Comparison of ENCODE assay signal across 32 cellular contexts in the genomic region with DNA sequence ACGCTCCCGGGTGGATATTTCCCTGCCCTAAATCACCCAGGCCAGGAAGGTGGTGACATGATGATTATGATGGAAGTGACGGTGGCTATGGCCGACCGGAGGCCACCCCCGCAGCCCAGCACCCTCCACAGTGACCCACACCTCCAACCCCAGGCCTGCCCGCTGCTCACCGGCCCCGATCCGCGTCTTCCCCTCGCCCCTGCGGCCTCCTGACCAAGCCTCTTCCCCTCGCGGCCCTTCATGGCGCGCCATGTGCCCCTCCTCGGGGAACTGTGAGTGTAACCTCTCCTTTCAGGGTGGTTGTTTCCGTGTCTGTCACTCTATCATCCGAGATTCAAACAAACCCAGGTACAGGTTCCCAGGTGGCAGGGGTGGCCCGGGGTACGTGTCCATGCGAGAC.
"Had no signal": no experiment of that assay in that cellular context is flagged by ENCODE, and none has a peak within 500 bp of the region (broad histone marks: within the 10 kb centered on the region; RNA-seq: fewer than 3 reads in every experiment).

No MANE protein-coding gene starts in this region.

- H3K36me3 Mint-ChIP-seq: activated CD4-positive, alpha-beta memory T cell treated with anti-CD3 and anti-CD28 coated beads for 36 hours; activated CD8-positive, alpha-beta memory T cell treated with anti-CD3 and anti-CD28 coated beads, Interleukin-2, amount 10 ng/mL, durations not matched to agents 7 days and 5 days; activated naive CD4-positive, alpha-beta T cell treated with anti-CD3 and anti-CD28 coated beads, Interleukin-2, amount 10 ng/mL, durations not matched to agents 7 days and 5 days; activated naive CD4-positive, alpha-beta T cell treated with anti-CD3 and anti-CD28 coated beads, Interleukin-2, amount 50 U/mL, for 72 hours; activated naive CD8-positive, alpha-beta T cell treated with anti-CD3 and anti-CD28 coated beads, Interleukin-2, amount 10 ng/mL, durations not matched to agents 7 days and 5 days; brain; T-cell had no signal

- H3K4me1 Mint-ChIP-seq: activated CD4-positive, alpha-beta T cell treated with anti-CD3 and anti-CD28 coated beads for 36 hours; activated CD4-positive, alpha-beta T cell treated with anti-CD3 and anti-CD28 coated beads, Interleukin-2, amount 10 ng/mL, durations not matched to agents 24 days and 14 days; activated CD8-positive, alpha-beta memory T cell treated with anti-CD3 and anti-CD28 coated beads, Interleukin-2, amount 10 ng/mL, durations not matched to agents 7 days and 5 days; activated naive CD4-positive, alpha-beta T cell treated with anti-CD3 and anti-CD28 coated beads, Interleukin-2, amount 10 ng/mL, durations not matched to agents 7 days and 5 days; activated naive CD8-positive, alpha-beta T cell treated with anti-CD3 and anti-CD28 coated beads, Interleukin-2, amount 10 ng/mL, durations not matched to agents 7 days and 5 days; T-cell; T-helper 17 cell had no signal

- H3K27ac Mint-ChIP-seq: activated CD4-positive, alpha-beta memory T cell treated with anti-CD3 and anti-CD28 coated beads for 36 hours; activated CD4-positive, alpha-beta T cell treated with anti-CD3 and anti-CD28 coated beads for 36 hours; activated CD4-positive, alpha-beta T cell treated with anti-CD3 and anti-CD28 coated beads, Interleukin-2, amount 10 ng/mL, durations not matched to agents 24 days and 14 days; activated CD8-positive, alpha-beta memory T cell treated with anti-CD3 and anti-CD28 coated beads, Interleukin-2, amount 10 ng/mL, durations not matched to agents 7 days and 5 days; activated CD8-positive, alpha-beta T cell treated with anti-CD3 and anti-CD28 coated beads, Interleukin-2, amount 10 ng/mL, durations not matched to agents 7 days and 5 days; activated naive CD4-positive, alpha-beta T cell treated with anti-CD3 and anti-CD28 coated beads, Interleukin-2, amount 10 ng/mL, durations not matched to agents 7 days and 5 days; activated naive CD4-positive, alpha-beta T cell treated with anti-CD3 and anti-CD28 coated beads, Interleukin-2, amount 50 U/mL, for 72 hours; activated naive CD8-positive, alpha-beta T cell treated with anti-CD3 and anti-CD28 coated beads, Interleukin-2, amount 10 ng/mL, durations not matched to agents 7 days and 5 days; activated T-cell treated with anti-CD3 and anti-CD28 coated beads, Interleukin-2, amount 50 U/mL, for 72 hours; brain; T-cell; T-helper 17 cell; T-helper 2 cell treated with Interferon-gamma antibody and Interleukin-4, amounts not matched to agents 5 μg/mL and 100 μg/mL, for 36 hours had no signal

- DNase-seq: activated CD4-positive, alpha-beta memory T cell treated with anti-CD3 and anti-CD28 coated beads for 36 hours; activated CD4-positive, alpha-beta T cell treated with anti-CD3 and anti-CD28 coated beads for 36 hours; activated CD4-positive, alpha-beta T cell treated with anti-CD3 and anti-CD28 coated beads, Interleukin-2, amount 10 ng/mL, durations not matched to agents 24 days and 14 days; activated CD4-positive, CD25-positive, alpha-beta regulatory T cell; activated CD4-positive, CD25-positive, alpha-beta regulatory T cell treated with anti-CD3 and anti-CD28 coated beads, Interleukin-2, amount 50 U/mL, for 72 hours; activated CD8-positive, alpha-beta memory T cell treated with anti-CD3 and anti-CD28 coated beads, Interleukin-2, amount 10 ng/mL, durations not matched to agents 7 days and 5 days; activated CD8-positive, alpha-beta memory T cell treated with anti-CD3 and anti-CD28 coated beads, Interleukin-2, amount 50 U/mL, for 4 hours; activated CD8-positive, alpha-beta T cell treated with anti-CD3 and anti-CD28 coated beads, Interleukin-2, amount 10 ng/mL, durations not matched to agents 7 days and 5 days; activated gamma-delta T cell; activated naive CD4-positive, alpha-beta T cell; activated naive CD4-positive, alpha-beta T cell treated with anti-CD3 and anti-CD28 coated beads, Interleukin-2, amount 10 ng/mL, durations not matched to agents 7 days and 5 days; activated naive CD8-positive, alpha-beta T cell treated with anti-CD3 and anti-CD28 coated beads, Interleukin-2, amount 10 ng/mL, durations not matched to agents 7 days and 5 days; activated T-cell treated with anti-CD3 and anti-CD28 coated beads, Interleukin-2, amount 50 U/mL, for 1 hour; activated T-cell treated with anti-CD3 and anti-CD28 coated beads, Interleukin-2, amount 50 U/mL, for 72 hours; central memory CD4-positive, alpha-beta T cell; cerebellar nuclear complex; colonic mucosa; effector CD8-positive, alpha-beta T cell; esophagus squamous epithelium; foreskin melanocyte; head of caudate nucleus; T-cell; T-helper 17 cell; T1000 had no signal

- H3K4me3 Mint-ChIP-seq: activated CD4-positive, alpha-beta memory T cell treated with anti-CD3 and anti-CD28 coated beads for 36 hours; activated CD4-positive, alpha-beta T cell treated with anti-CD3 and anti-CD28 coated beads for 36 hours; activated CD4-positive, alpha-beta T cell treated with anti-CD3 and anti-CD28 coated beads, Interleukin-2, amount 10 ng/mL, durations not matched to agents 24 days and 14 days; activated CD8-positive, alpha-beta memory T cell treated with anti-CD3 and anti-CD28 coated beads, Interleukin-2, amount 10 ng/mL, durations not matched to agents 7 days and 5 days; activated CD8-positive, alpha-beta T cell treated with anti-CD3 and anti-CD28 coated beads, Interleukin-2, amount 10 ng/mL, durations not matched to agents 7 days and 5 days; activated naive CD4-positive, alpha-beta T cell treated with anti-CD3 and anti-CD28 coated beads, Interleukin-2, amount 10 ng/mL, durations not matched to agents 7 days and 5 days; activated naive CD8-positive, alpha-beta T cell treated with anti-CD3 and anti-CD28 coated beads, Interleukin-2, amount 10 ng/mL, durations not matched to agents 7 days and 5 days; activated T-cell treated with anti-CD3 and anti-CD28 coated beads, Interleukin-2, amount 50 U/mL, for 72 hours; brain; T-cell; T-helper 17 cell; T-helper 2 cell treated with Interferon-gamma antibody and Interleukin-4, amounts not matched to agents 5 μg/mL and 100 μg/mL, for 36 hours had no signal

- H3K27ac ChIP-seq: ascending aorta, breast epithelium, cardiac muscle cell, colonic mucosa, epithelial cell of prostate, esophagus squamous epithelium, gastroesophageal sphincter had no signal

- H3K9me3 ChIP-seq: ascending aorta, colonic mucosa, esophagus squamous epithelium had no signal

- H3K9me3 Mint-ChIP-seq: activated CD4-positive, alpha-beta memory T cell treated with anti-CD3 and anti-CD28 coated beads for 36 hours; activated CD4-positive, alpha-beta T cell treated with anti-CD3 and anti-CD28 coated beads, Interleukin-2, amount 10 ng/mL, durations not matched to agents 24 days and 14 days; activated naive CD4-positive, alpha-beta T cell treated with anti-CD3 and anti-CD28 coated beads, Interleukin-2, amount 10 ng/mL, durations not matched to agents 7 days and 5 days; activated naive CD4-positive, alpha-beta T cell treated with anti-CD3 and anti-CD28 coated beads, Interleukin-2, amount 50 U/mL, for 72 hours; activated naive CD8-positive, alpha-beta T cell treated with anti-CD3 and anti-CD28 coated beads, Interleukin-2, amount 10 ng/mL, durations not matched to agents 7 days and 5 days; activated T-cell treated with anti-CD3 and anti-CD28 coated beads, Interleukin-2, amount 50 U/mL, for 72 hours; T-cell; T-helper 2 cell treated with Interferon-gamma antibody and Interleukin-4, amounts not matched to agents 5 μg/mL and 100 μg/mL, for 36 hours had no signal

- H3K27me3 ChIP-seq: ascending aorta, cardiac muscle cell, colonic mucosa had no signal

- H3K4me3 ChIP-seq: ascending aorta, breast epithelium, cardiac muscle cell, colonic mucosa, esophagus squamous epithelium, gastroesophageal sphincter had no signal

- H3K36me3 ChIP-seq: ascending aorta, breast epithelium, cardiac muscle cell, colonic mucosa, esophagus squamous epithelium, gastroesophageal sphincter had no signal

- H3K4me1 ChIP-seq: ascending aorta, breast epithelium, colonic mucosa, esophagus squamous epithelium, gastroesophageal sphincter had no signal

- ATAC-seq: activated CD4-positive, alpha-beta T cell treated with anti-CD3 and anti-CD28 coated beads for 36 hours; activated CD8-positive, alpha-beta memory T cell treated with anti-CD3 and anti-CD28 coated beads, Interleukin-2, amount 10 ng/mL, durations not matched to agents 7 days and 5 days; activated CD8-positive, alpha-beta T cell treated with anti-CD3 and anti-CD28 coated beads, Interleukin-2, amount 10 ng/mL, durations not matched to agents 7 days and 5 days; activated naive CD4-positive, alpha-beta T cell treated with anti-CD3 and anti-CD28 coated beads, Interleukin-2, amount 50 U/mL, for 72 hours; activated T-cell treated with anti-CD3 and anti-CD28 coated beads, Interleukin-2, amount 50 U/mL, for 72 hours; gastroesophageal sphincter; T-cell; T-helper 17 cell had no signal

- H3K27me3 Mint-ChIP-seq: activated CD4-positive, alpha-beta T cell treated with anti-CD3 and anti-CD28 coated beads, Interleukin-2, amount 10 ng/mL, durations not matched to agents 24 days and 14 days; activated CD8-positive, alpha-beta memory T cell treated with anti-CD3 and anti-CD28 coated beads, Interleukin-2, amount 10 ng/mL, durations not matched to agents 7 days and 5 days; activated naive CD8-positive, alpha-beta T cell treated with anti-CD3 and anti-CD28 coated beads, Interleukin-2, amount 10 ng/mL, durations not matched to agents 7 days and 5 days had no signal
